In the genomic region with DNA sequence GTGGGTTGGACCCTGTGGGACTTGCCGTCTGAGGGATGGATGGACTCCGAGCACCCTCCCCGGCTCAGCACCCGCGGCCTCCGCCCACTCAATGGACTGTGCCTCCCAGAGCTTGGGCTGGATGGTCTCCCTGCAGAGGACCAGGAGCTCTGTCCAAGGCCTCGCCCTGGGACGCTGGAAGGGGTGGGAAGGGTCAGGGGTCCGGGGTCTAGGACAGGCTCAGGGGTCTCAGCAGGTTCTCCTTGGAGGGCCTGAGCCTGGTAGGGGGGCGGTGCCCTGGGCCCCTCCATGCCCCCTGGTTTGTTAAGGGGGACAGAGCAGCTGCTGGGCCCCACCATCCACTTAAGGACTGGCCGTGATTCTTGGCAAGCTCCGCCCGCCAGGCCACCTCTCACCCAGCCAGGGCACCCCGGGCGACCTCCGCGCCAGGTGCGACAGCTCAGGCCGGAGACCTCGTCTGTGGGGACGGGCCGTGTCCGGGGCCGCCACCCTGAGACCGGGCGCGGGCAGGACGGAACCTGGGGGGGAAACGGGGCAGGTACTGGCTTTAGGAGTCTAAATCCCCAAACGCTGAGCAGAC, we compare ENCODE assay signal across 8 cellular contexts. TPM values are rescaled to one million over a fixed set of nuclear protein-coding genes. Genes with fewer than 3 reads are reported as not detected.
DNase-seq lines count a peak whose midpoint lies in the region; ATAC-seq and TF ChIP-seq lines count a peak whose summit lies in the region.

No MANE protein-coding gene starts in this region.

- TF ChIP-seq CTCF in PC-3 (conservative IDR thresholded peaks at IDR 0.05; ENCODE audit: low read depth, low read length), result no peak
- TF ChIP-seq CTCF in type B pancreatic cell (conservative IDR thresholded peaks at IDR 0.05), result no peak

- H3K27ac Mint-ChIP-seq in type B pancreatic cell, result peak overlapping the region; percentile 73

- H3K27me3 ChIP-seq in PC-3 (ENCODE audit: low read length), result no peaks in the 10 kb centered on the region

- H3K9me3 ChIP-seq in PC-3 (ENCODE audit: low read length) (no peaks in the 10 kb centered on the region), mesodermal cell (ENCODE audit: control insufficient read depth, low read length) (no peaks in the 10 kb centered on the region)

- H3K9ac ChIP-seq in PC-3 (ENCODE audit: low read length), result peak overlapping the region; percentile 93

- POLR2A ChIA-PET in PC-3 (lab: Charles Lee; ENCODE audit: unreplicated experiment), result no interaction called here

- peak overlapping the region; percentile 93 for H2AFZ ChIP-seq in PC-3 (ENCODE audit: low read length)

- no peaks in the 10 kb centered on the region for H3F3A ChIP-seq in PC-3 (ENCODE audit: low read length, unreplicated experiment)

- H4K20me1 ChIP-seq in PC-3 (ENCODE audit: low read length), result no peaks in the 10 kb centered on the region

- no TSS peak for BruUV-seq in PC-3 (replicated peaks; lab: Mats Ljungman, UMichigan)

- H3K79me2 ChIP-seq in PC-3 (ENCODE audit: low read length), result peaks cover 37% of the 10 kb centered on the region

- H3K36me3 Mint-ChIP-seq in type B pancreatic cell, result no peaks in the 10 kb centered on the region

- ATAC-seq in HG02623 (IDR thresholded peaks at IDR 0.05; ENCODE audit: unreplicated experiment) (peak; percentile 9), PC-3 (peak; percentile 8), GM18861 (IDR thresholded peaks at IDR 0.05; ENCODE audit: unreplicated experiment) (no peak)

- H3K9me3 Mint-ChIP-seq in type B pancreatic cell, result no peaks in the 10 kb centered on the region

- H3K4me2 ChIP-seq in PC-3 (ENCODE audit: low read length), result peak overlapping the region; percentile 100

- H3K4me3 Mint-ChIP-seq in type B pancreatic cell, result peak overlapping the region; percentile 78

- no peaks in the 10 kb centered on the region for H3K9me2 ChIP-seq in PC-3 (replicated peaks; ENCODE audit: low read length)

- H3K4me1 ChIP-seq in PC-3 (ENCODE audit: insufficient read depth, low read length), result peaks cover 32% of the 10 kb centered on the region
- peaks cover 13% of the 10 kb centered on the region for H3K4me1 ChIP-seq in mesodermal cell (ENCODE audit: control insufficient read depth, insufficient read depth, low read length, poor library complexity, severe bottlenecking)

- H3K27ac ChIP-seq in PC-3 (ENCODE audit: low read length) (peak overlapping the region; percentile 48), mesodermal cell (ENCODE audit: low read depth, low read length, severe bottlenecking) (peak overlapping the region; percentile 69)

- intact Hi-C loops in PC-3 (cut with micrococcal nuclease), result loop anchor here (10.0 kb wide), 1 partner anchor 143 kb away; the partner anchor contains the start of gene CEP72

- WGBS in mesodermal cell (ENCODE audit: insufficient coverage in 2 of 2), 2 experiments, result 39 to 44% methylated on average over 22 to 26 of the region's 30 CpGs

- H3K4me3 ChIP-seq in PC-3 (ENCODE audit: low read length) (peak overlapping the region; percentile 92), mesodermal cell (ENCODE audit: extremely low read depth, insufficient read depth, low read length, poor library complexity, severe bottlenecking) (peak overlapping the region; percentile 48)

- DNase-seq in NCI-H2196 (lab: John Stamatoyannopoulos, UW; ENCODE audit: unreplicated experiment) (peak; percentile 13), NCI-H2196 treated with DMSO at 0.1 percent for 48 hours (lab: John Stamatoyannopoulos, UW; ENCODE audit: unreplicated experiment) (no peak), PC-3 (no peak), dermis blood vessel endothelial cell (peak; percentile 17), type B pancreatic cell (ENCODE audit: extremely low spot score, unreplicated experiment) (no peak)

- H3K27me3 Mint-ChIP-seq in type B pancreatic cell, result no peaks in the 10 kb centered on the region

- H3K36me3 ChIP-seq in PC-3 (ENCODE audit: low read depth, low read length) (no peaks in the 10 kb centered on the region), mesodermal cell (ENCODE audit: control insufficient read depth, insufficient read depth, low read length) (peaks cover 7% of the 10 kb centered on the region)

- CTCF ChIA-PET in PC-3 (lab: Charles Lee), result interaction anchor here (0.5 kb wide), 1 partner anchor 10 kb away, joined by 3 read pairs; no protein-coding TSS in a partner anchor

- peaks cover 7% of the 10 kb centered on the region for H3K4me1 Mint-ChIP-seq in type B pancreatic cell (ENCODE audit: unreplicated experiment)

RNA-seq across cellular contexts. Expression of gene EXOC3, which starts 29.2 kb away (rescaled TPM):
- 31.3 and 42.1 TPM in 2 replicates for total RNA-seq in PC-3 (2014; rRNA removed)
- total RNA-seq in dermis blood vessel endothelial cell, result 44.3 and 52.1 TPM in 2 replicates
- polyA plus RNA-seq in mesodermal cell (2013, experiment 1 of 2), result 32.3 TPM
- 29.0 TPM for polyA plus RNA-seq in mesodermal cell (2013, experiment 2 of 2)
- total RNA-seq in type B pancreatic cell (ENCODE audit: low replicate concordance), result 62.9 and 64.6 TPM in 2 replicates

RNA-seq across cellular contexts. Expression of gene SLC9A3, which starts 52.1 kb away (rescaled TPM):
- total RNA-seq in PC-3 (2014; rRNA removed) (4.7 and 4.9 TPM in 2 replicates), dermis blood vessel endothelial cell (1.5 TPM in 2 replicates), type B pancreatic cell (ENCODE audit: low replicate concordance) (6.4 and 8.0 TPM in 2 replicates)
- polyA plus RNA-seq in mesodermal cell (2013, experiment 1 of 2), result 1.1 TPM
- 0.86 TPM for polyA plus RNA-seq in mesodermal cell (2013, experiment 2 of 2)

Comparison
In these comparisons a context has a peak if more than half of its experiments do, and no peak if none do; other contexts are left out.
1. DNase-seq: peak in NCI-H2196 (single experiment) and dermis blood vessel endothelial cell (single experiment); none in NCI-H2196 treated with DMSO at 0.1 percent for 48 hours (single experiment), PC-3 (single experiment) and type B pancreatic cell (single experiment).